Comparison of ENCODE assay signal across 19 cellular contexts in genomic region chr9:76617510-76618194, GRCh38.
"Had no signal": no experiment of that assay in that cellular context is flagged by ENCODE, and none has a peak within 500 bp of the region (broad histone marks: within the 10 kb centered on the region; RNA-seq: fewer than 3 reads in every experiment).

No MANE protein-coding gene starts in this region.

- H3K36me3 ChIP-seq: brain microvascular endothelial cell, left lung, ovary, right lobe of liver, upper lobe of left lung had no signal

- H3K4me1 ChIP-seq: psoas muscle, right lobe of liver had no signal

- H3K27me3 ChIP-seq: brain microvascular endothelial cell, left lung, ovary, right lobe of liver, testis, upper lobe of left lung had no signal

- DNase-seq: activated CD4-positive, alpha-beta T cell treated with anti-CD3 and anti-CD28 coated beads, Interleukin-2, amount 10 ng/mL, durations not matched to agents 7 days and 5 days; activated CD8-positive, alpha-beta memory T cell treated with anti-CD3 and anti-CD28 coated beads, Interleukin-2, amount 50 U/mL, for 4 hours; activated naive CD4-positive, alpha-beta T cell treated with anti-CD3 and anti-CD28 coated beads for 36 hours; activated T-cell treated with anti-CD3 and anti-CD28 coated beads, Interleukin-2, amount 50 U/mL, for 4 hours; aorta; brain microvascular endothelial cell; effector CD4-positive, alpha-beta T cell; left lung; natural killer cell; ovary; psoas muscle; right lobe of liver; stimulated activated CD4-positive, alpha-beta T cell treated with anti-CD3 and anti-CD28 coated beads, Interleukin-4, amount 100 ng/mL, for 1 hour; testis; upper lobe of left lung had no signal

- H3K9me3 ChIP-seq: left lung, ovary, psoas muscle, right lobe of liver, testis, upper lobe of left lung had no signal

- H3K27ac ChIP-seq: brain microvascular endothelial cell, ovary, psoas muscle, right lobe of liver, testis had no signal

- ATAC-seq: activated CD4-positive, CD25-positive, alpha-beta regulatory T cell treated with anti-CD3 and anti-CD28 coated beads, Interleukin-2, amount 50 U/mL, for 24 hours; activated T-cell treated with anti-CD3 and anti-CD28 coated beads, Interleukin-2, amount 50 U/mL, for 4 hours; esophagus mucosa; left lung; natural killer cell; psoas muscle; right lobe of liver had no signal

- H3K4me3 ChIP-seq: coronary artery, left lung, ovary, psoas muscle, right lobe of liver, smooth muscle cell, testis, upper lobe of left lung had no signal
